8 cellular contexts compared by ENCODE assay signal in genomic region chr1:212455406-212456165, GRCh38. TPM values are rescaled to one million over a fixed set of nuclear protein-coding genes. Genes with fewer than 3 reads are reported as not detected.
DNase-seq lines count a peak whose midpoint lies in the region; ATAC-seq lines count a peak whose summit lies in the region.

No MANE protein-coding gene starts in this region.

- no peak overlapping the region for H3K4me3 Mint-ChIP-seq in central memory CD8-positive, alpha-beta T cell

- H3K27ac Mint-ChIP-seq in central memory CD8-positive, alpha-beta T cell (ENCODE audit: low read depth), result no peak overlapping the region

- peak; percentile 48 for ATAC-seq in HG02763 (IDR thresholded peaks at IDR 0.05; ENCODE audit: unreplicated experiment)
- ATAC-seq in activated CD4-positive, CD25-positive, alpha-beta regulatory T cell treated with anti-CD3 and anti-CD28 coated beads, Interleukin-2, amount 50 U/mL, for 24 hours, result peak; percentile 53 to 76
- peak; percentile 52 for ATAC-seq in central memory CD8-positive, alpha-beta T cell (replicated peaks; ENCODE audit: extremely low read depth, poor library complexity, severe bottlenecking)
- ATAC-seq in left colon, result peak; percentile 84
- ATAC-seq in HG03095 (IDR thresholded peaks at IDR 0.05; ENCODE audit: unreplicated experiment), result no peak

- intact Hi-C loops in left colon (cut with DNase I, micrococcal nuclease), result loop anchor here (5.0 to 10.0 kb wide), 3 partner anchors 81 to 401 kb away; no protein-coding TSS in a partner anchor

- no peaks in the 10 kb centered on the region for H3K9me3 Mint-ChIP-seq in central memory CD8-positive, alpha-beta T cell

- DNase-seq in ELR (ENCODE audit: low read depth) (peak; percentile 79), NCI-H2227 treated with DMSO at 0.1 percent for 48 hours (lab: John Stamatoyannopoulos, UW) (peak; percentile 81), left colon (peak; percentile 63 to 86)
- DNase-seq in central memory CD8-positive, alpha-beta T cell (ENCODE audit: low spot score in 2 of 2), result peak; percentile 70 to 87
- peak; percentile 66 for DNase-seq in stimulated activated CD4-positive, alpha-beta T cell treated with anti-CD3 and anti-CD28 coated beads, Interleukin-2, amount 100 ng/mL, for 4 hours (ENCODE audit: low read depth)

- H3K27me3 Mint-ChIP-seq in central memory CD8-positive, alpha-beta T cell, result no peaks in the 10 kb centered on the region

- H3K4me1 Mint-ChIP-seq in central memory CD8-positive, alpha-beta T cell, result no peaks in the 10 kb centered on the region

- peaks cover 3% of the 10 kb centered on the region for H3K36me3 Mint-ChIP-seq in central memory CD8-positive, alpha-beta T cell (ENCODE audit: insufficient read depth)

RNA-seq across cellular contexts. Expression of gene NENF, which starts 22.9 kb away (rescaled TPM):
- total RNA-seq in left colon, result 10 to 100 TPM; 26.6 to 38.7 TPM

RNA-seq across cellular contexts. Expression of gene PACC1, which starts 40.9 kb away (rescaled TPM):
- total RNA-seq in left colon, result 1 to 10 TPM; 2.8 to 2.9 TPM
